ENCODE assay signal across 1 cellular context in the genomic region with DNA sequence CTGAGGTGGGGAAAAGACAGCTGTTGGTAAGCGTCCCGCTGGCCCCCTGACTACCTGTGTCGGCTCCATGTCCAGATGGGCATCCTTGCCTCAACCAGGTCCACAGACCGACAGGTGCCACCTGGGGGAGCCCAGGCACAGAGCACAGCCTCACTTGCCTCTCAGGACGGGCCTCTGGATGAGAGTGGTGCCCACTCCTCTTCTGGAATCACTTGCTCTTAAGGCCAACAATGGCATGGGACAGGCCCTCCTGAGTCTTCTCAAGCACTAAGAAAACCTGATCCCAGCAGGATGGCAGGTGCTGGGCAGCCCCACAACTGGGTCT.
TF ChIP-seq lines count a peak whose summit lies in the region.

No MANE protein-coding gene starts in this region.

TF ChIP-seq in IMR-90, 13 proteins besides CTCF, POLR2A, EP300 and RAD21 (continued from another document):
- TF ChIP-seq CHD1 (IDR thresholded peaks at IDR 0.05; ENCODE audit: low read depth, low read length) (no peak), MXI1 (IDR thresholded peaks at IDR 0.05; ENCODE audit: borderline replicate concordance, low read depth, low read length) (no peak), SMC3 (IDR thresholded peaks at IDR 0.05; ENCODE audit: low read depth, low read length) (no peak), RFX5 (IDR thresholded peaks at IDR 0.05; ENCODE audit: low read depth, low read length) (no peak), NFE2L2 (IDR thresholded peaks at IDR 0.05; ENCODE audit: low read depth, low read length) (no peak), MAFK (IDR thresholded peaks at IDR 0.05; ENCODE audit: low read depth, low read length) (no peak), FOS (IDR thresholded peaks at IDR 0.05; ENCODE audit: low read depth, low read length) (no peak), RCOR1 (IDR thresholded peaks at IDR 0.05; ENCODE audit: insufficient replicate concordance, low read length) (no peak), CEBPB (IDR thresholded peaks at IDR 0.05; ENCODE audit: low read depth, low read length) (no peak), BHLHE40 (IDR thresholded peaks at IDR 0.05; ENCODE audit: low read depth, low read length) (no peak)
- TF ChIP-seq, protein P1, sequence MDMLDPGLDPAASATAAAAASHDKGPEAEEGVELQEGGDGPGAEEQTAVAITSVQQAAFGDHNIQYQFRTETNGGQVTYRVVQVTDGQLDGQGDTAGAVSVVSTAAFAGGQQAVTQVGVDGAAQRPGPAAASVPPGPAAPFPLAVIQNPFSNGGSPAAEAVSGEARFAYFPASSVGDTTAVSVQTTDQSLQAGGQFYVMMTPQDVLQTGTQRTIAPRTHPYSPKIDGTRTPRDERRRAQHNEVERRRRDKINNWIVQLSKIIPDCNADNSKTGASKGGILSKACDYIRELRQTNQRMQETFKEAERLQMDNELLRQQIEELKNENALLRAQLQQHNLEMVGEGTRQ (IDR thresholded peaks at IDR 0.05; ENCODE audit: low read depth, low read length), result no peak
- TF ChIP-seq, protein P2, sequence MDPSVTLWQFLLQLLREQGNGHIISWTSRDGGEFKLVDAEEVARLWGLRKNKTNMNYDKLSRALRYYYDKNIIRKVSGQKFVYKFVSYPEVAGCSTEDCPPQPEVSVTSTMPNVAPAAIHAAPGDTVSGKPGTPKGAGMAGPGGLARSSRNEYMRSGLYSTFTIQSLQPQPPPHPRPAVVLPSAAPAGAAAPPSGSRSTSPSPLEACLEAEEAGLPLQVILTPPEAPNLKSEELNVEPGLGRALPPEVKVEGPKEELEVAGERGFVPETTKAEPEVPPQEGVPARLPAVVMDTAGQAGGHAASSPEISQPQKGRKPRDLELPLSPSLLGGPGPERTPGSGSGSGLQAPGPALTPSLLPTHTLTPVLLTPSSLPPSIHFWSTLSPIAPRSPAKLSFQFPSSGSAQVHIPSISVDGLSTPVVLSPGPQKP (IDR thresholded peaks at IDR 0.05; ENCODE audit: borderline replicate concordance, low read depth, low read length), result no peak
